Comparison of ENCODE assay signal across 8 cellular contexts in the genomic region with DNA sequence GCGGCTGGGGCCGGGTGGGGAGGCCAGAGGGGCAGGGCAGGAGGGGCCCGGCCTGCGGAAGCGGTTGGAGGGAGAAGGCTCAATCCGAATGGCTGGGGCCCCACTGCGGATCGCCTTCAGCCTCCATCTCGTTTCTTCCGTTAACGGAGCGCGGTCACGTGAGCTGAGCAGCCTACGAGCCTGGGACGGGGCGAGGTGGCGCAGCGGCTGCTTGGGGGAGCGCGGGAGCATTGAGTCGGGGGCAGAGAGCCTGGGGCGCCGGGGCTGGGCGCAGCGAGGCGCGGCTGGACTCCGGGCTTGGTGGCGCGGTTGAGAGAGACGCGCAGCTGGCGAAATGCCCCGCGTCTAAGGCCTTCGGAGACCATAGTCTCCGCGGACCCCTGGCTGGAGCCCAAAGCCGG.
A peak's percentile ranks its signal among the peaks of the same experiment; 100 is the strongest.
DNase-seq lines count a peak whose midpoint lies in the region; ATAC-seq and TF ChIP-seq lines count a peak whose summit lies in the region.
"Not testable (repeated sequence)": the region's sequence is repeated elsewhere in the genome, so short reads cannot be mapped to it uniquely, and the experiment has no call there.

No MANE protein-coding gene starts in this region.

- H3K9ac ChIP-seq in neuronal stem cell (ENCODE audit: low read depth, low read length, poor library complexity) = peak overlapping the region; percentile 95

- in situ Hi-C loops in astrocyte of the cerebellum (cut with HindIII; ENCODE audit: low sequenced_read_pairs) = not testable (repeated sequence)

- H3K27ac ChIP-seq in neuronal stem cell (replicated peaks; ENCODE audit: low read length) = peak overlapping the region; percentile 84

- WGBS in neuronal stem cell (ENCODE audit: extremely low coverage in 2 of 2, insufficient read length in 2 of 2, insufficient replicate concordance in 1 of 2), 2 donors = no CpG with 5 or more reads among the region's 40 CpGs

- H3K79me1 ChIP-seq in neuronal stem cell (ENCODE audit: low read depth, low read length) = not testable (repeated sequence)

- H3K4me3 ChIP-seq in astrocyte of the cerebellum (ENCODE audit: low read depth, low read length) (peak overlapping the region; percentile 79), neuronal stem cell (ENCODE audit: low read length in 2 of 2) (peak overlapping the region; percentile 84 to 93)

- not testable (repeated sequence) for H3K14ac ChIP-seq in neuronal stem cell (ENCODE audit: low read length)

- H2AK5ac ChIP-seq in neuronal stem cell (ENCODE audit: low read depth, low read length) = not testable (repeated sequence)

- peak overlapping the region; percentile 96 for H4K91ac ChIP-seq in neuronal stem cell (ENCODE audit: low read depth, low read length, poor library complexity)

- H2BK15ac ChIP-seq in neuronal stem cell (ENCODE audit: low read length) = not testable (repeated sequence)

- not testable (repeated sequence) for H3K9me3 ChIP-seq in neuronal stem cell (replicated peaks in 1 of 2; ENCODE audit: control insufficient read depth in 2 of 2, insufficient read depth in 1 of 2, low read depth in 1 of 2, low read length in 2 of 2)

- peak; percentile 57 for ATAC-seq in GM21526 (IDR thresholded peaks at IDR 0.05; ENCODE audit: low FRiP score, unreplicated experiment)
- peak; percentile 27 for ATAC-seq in HG03558 (IDR thresholded peaks at IDR 0.05; ENCODE audit: extremely low read depth, unreplicated experiment)

- peaks cover 2 to 26% of the 10 kb centered on the region in 2 donors for H3K36me3 ChIP-seq in neuronal stem cell (replicated peaks in 1 of 2; ENCODE audit: control insufficient read depth in 2 of 2, insufficient read depth in 2 of 2, low read length in 2 of 2)

- DNase-seq in Daoy (ENCODE audit: low read depth) = peak; percentile 84
- DNase-seq in T-helper 9 cell = peak; percentile 87
- DNase-seq in astrocyte of the cerebellum (ENCODE audit: low read depth) = peak; percentile 57
- peak; percentile 96 for DNase-seq in cardiac septum (ENCODE audit: low spot score)
- peak; percentile 80 for DNase-seq in neuronal stem cell (ENCODE audit: low spot score)
- peak; percentile 77 to 79 for DNase-seq in stimulated activated CD8-positive, alpha-beta memory T cell treated with anti-CD3 and anti-CD28 coated beads, Interleukin-7, amount 100 ng/mL, for 4 hours (ENCODE audit: low read depth in 2 of 2)

- not testable (repeated sequence) for H3K27me3 ChIP-seq in neuronal stem cell (ENCODE audit: control insufficient read depth in 3 of 3, insufficient read depth in 3 of 3, low read depth in 1 of 3, low read length in 3 of 3)

- not testable (repeated sequence) for H3K23ac ChIP-seq in neuronal stem cell (ENCODE audit: low read depth, low read length, poor library complexity)

- intact Hi-C loops in cardiac septum (cut with DNase I) = not testable (repeated sequence)

- not testable (repeated sequence) for H3K4ac ChIP-seq in neuronal stem cell (ENCODE audit: low read length)

- H2AFZ ChIP-seq in neuronal stem cell (ENCODE audit: low read length) = peak overlapping the region; percentile 85

- H3K18ac ChIP-seq in neuronal stem cell (ENCODE audit: low read length) = not testable (repeated sequence)

- H2BK5ac ChIP-seq in neuronal stem cell (ENCODE audit: low read length) = peak overlapping the region; percentile 87

- not testable (repeated sequence) for H2BK120ac ChIP-seq in neuronal stem cell (ENCODE audit: low read depth, low read length)

- H3K4me1 ChIP-seq in neuronal stem cell (ENCODE audit: control insufficient read depth in 2 of 2, insufficient read depth in 1 of 2, low read depth in 1 of 2, low read length in 2 of 2) = not testable (repeated sequence)

- TF ChIP-seq CTCF in astrocyte of the cerebellum (IDR thresholded peaks at IDR 0.05; ENCODE audit: low read depth, low read length, missing control alignments) = peak; percentile 51

- H4K8ac ChIP-seq in neuronal stem cell (ENCODE audit: low read depth, low read length) = not testable (repeated sequence)

- peak overlapping the region; percentile 40 for H3K4me2 ChIP-seq in neuronal stem cell (ENCODE audit: insufficient read depth, low read length, poor library complexity, severe bottlenecking)

- H2BK12ac ChIP-seq in neuronal stem cell (ENCODE audit: low read length) = not testable (repeated sequence)

Comparison
In these comparisons a context has a peak if more than half of its experiments do, and no peak if none do; other contexts are left out.
1. Peak in every context shown above with its lines: DNase-seq, ATAC-seq, H3K4me3 ChIP-seq and H3K27ac ChIP-seq.